In the genomic region with DNA sequence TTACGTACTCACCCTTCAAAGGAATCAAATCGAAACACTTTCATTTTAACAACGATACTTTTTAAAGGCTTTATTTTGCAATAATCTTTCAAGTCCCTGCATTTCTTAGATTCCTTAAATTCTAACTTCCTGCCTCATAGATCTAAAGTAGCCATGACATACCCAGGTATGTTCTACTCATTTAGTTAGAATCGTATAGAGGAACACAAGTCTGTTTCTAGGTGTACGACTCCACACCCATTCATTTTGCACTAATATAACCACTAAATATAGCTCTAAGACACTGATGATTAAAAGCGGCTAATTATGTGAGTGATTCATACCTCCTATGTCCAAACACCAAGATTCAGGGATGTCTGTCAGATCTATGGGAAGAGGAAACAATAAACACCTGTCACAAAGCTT, we compare ENCODE assay signal across 1 cellular context.
TF ChIP-seq lines count a peak whose summit lies in the region.

No MANE protein-coding gene starts in this region.

TF ChIP-seq in WTC11, 78 proteins besides CTCF, POLR2A, EP300 and RAD21 (continued from another document):
- TF ChIP-seq, protein P1, sequence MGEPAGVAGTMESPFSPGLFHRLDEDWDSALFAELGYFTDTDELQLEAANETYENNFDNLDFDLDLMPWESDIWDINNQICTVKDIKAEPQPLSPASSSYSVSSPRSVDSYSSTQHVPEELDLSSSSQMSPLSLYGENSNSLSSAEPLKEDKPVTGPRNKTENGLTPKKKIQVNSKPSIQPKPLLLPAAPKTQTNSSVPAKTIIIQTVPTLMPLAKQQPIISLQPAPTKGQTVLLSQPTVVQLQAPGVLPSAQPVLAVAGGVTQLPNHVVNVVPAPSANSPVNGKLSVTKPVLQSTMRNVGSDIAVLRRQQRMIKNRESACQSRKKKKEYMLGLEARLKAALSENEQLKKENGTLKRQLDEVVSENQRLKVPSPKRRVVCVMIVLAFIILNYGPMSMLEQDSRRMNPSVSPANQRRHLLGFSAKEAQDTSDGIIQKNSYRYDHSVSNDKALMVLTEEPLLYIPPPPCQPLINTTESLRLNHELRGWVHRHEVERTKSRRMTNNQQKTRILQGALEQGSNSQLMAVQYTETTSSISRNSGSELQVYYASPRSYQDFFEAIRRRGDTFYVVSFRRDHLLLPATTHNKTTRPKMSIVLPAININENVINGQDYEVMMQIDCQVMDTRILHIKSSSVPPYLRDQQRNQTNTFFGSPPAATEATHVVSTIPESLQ (CRISPR knock-in tag; IDR thresholded peaks at IDR 0.05), result no peak
- TF ChIP-seq, protein P2, sequence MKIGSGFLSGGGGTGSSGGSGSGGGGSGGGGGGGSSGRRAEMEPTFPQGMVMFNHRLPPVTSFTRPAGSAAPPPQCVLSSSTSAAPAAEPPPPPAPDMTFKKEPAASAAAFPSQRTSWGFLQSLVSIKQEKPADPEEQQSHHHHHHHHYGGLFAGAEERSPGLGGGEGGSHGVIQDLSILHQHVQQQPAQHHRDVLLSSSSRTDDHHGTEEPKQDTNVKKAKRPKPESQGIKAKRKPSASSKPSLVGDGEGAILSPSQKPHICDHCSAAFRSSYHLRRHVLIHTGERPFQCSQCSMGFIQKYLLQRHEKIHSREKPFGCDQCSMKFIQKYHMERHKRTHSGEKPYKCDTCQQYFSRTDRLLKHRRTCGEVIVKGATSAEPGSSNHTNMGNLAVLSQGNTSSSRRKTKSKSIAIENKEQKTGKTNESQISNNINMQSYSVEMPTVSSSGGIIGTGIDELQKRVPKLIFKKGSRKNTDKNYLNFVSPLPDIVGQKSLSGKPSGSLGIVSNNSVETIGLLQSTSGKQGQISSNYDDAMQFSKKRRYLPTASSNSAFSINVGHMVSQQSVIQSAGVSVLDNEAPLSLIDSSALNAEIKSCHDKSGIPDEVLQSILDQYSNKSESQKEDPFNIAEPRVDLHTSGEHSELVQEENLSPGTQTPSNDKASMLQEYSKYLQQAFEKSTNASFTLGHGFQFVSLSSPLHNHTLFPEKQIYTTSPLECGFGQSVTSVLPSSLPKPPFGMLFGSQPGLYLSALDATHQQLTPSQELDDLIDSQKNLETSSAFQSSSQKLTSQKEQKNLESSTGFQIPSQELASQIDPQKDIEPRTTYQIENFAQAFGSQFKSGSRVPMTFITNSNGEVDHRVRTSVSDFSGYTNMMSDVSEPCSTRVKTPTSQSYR (CRISPR knock-in tag; IDR thresholded peaks at IDR 0.05), result no peak
- TF ChIP-seq, protein P3, sequence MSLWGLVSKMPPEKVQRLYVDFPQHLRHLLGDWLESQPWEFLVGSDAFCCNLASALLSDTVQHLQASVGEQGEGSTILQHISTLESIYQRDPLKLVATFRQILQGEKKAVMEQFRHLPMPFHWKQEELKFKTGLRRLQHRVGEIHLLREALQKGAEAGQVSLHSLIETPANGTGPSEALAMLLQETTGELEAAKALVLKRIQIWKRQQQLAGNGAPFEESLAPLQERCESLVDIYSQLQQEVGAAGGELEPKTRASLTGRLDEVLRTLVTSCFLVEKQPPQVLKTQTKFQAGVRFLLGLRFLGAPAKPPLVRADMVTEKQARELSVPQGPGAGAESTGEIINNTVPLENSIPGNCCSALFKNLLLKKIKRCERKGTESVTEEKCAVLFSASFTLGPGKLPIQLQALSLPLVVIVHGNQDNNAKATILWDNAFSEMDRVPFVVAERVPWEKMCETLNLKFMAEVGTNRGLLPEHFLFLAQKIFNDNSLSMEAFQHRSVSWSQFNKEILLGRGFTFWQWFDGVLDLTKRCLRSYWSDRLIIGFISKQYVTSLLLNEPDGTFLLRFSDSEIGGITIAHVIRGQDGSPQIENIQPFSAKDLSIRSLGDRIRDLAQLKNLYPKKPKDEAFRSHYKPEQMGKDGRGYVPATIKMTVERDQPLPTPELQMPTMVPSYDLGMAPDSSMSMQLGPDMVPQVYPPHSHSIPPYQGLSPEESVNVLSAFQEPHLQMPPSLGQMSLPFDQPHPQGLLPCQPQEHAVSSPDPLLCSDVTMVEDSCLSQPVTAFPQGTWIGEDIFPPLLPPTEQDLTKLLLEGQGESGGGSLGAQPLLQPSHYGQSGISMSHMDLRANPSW (CRISPR knock-in tag; conservative IDR thresholded peaks at IDR 0.05; ENCODE audit: low read depth), result no peak
- TF ChIP-seq TEAD4 (CRISPR knock-in tag; IDR thresholded peaks at IDR 0.05) (no peak), ATF1 (CRISPR knock-in tag; IDR thresholded peaks at IDR 0.05) (no peak), ZNF396 (CRISPR knock-in tag; IDR thresholded peaks at IDR 0.05; ENCODE audit: borderline replicate concordance) (no peak), NFYB (CRISPR knock-in tag; conservative IDR thresholded peaks at IDR 0.05; ENCODE audit: low read depth) (no peak), FOXP1 (CRISPR knock-in tag; IDR thresholded peaks at IDR 0.05; ENCODE audit: borderline replicate concordance) (no peak)
- TF ChIP-seq, protein P4, sequence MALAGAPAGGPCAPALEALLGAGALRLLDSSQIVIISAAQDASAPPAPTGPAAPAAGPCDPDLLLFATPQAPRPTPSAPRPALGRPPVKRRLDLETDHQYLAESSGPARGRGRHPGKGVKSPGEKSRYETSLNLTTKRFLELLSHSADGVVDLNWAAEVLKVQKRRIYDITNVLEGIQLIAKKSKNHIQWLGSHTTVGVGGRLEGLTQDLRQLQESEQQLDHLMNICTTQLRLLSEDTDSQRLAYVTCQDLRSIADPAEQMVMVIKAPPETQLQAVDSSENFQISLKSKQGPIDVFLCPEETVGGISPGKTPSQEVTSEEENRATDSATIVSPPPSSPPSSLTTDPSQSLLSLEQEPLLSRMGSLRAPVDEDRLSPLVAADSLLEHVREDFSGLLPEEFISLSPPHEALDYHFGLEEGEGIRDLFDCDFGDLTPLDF (CRISPR knock-in tag; IDR thresholded peaks at IDR 0.05), result no peak
- TF ChIP-seq, protein P5, sequence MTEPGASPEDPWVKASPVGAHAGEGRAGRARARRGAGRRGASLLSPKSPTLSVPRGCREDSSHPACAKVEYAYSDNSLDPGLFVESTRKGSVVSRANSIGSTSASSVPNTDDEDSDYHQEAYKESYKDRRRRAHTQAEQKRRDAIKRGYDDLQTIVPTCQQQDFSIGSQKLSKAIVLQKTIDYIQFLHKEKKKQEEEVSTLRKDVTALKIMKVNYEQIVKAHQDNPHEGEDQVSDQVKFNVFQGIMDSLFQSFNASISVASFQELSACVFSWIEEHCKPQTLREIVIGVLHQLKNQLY (CRISPR knock-in tag; IDR thresholded peaks at IDR 0.05), result no peak
